14 cellular contexts compared by ENCODE assay signal in the genomic region with DNA sequence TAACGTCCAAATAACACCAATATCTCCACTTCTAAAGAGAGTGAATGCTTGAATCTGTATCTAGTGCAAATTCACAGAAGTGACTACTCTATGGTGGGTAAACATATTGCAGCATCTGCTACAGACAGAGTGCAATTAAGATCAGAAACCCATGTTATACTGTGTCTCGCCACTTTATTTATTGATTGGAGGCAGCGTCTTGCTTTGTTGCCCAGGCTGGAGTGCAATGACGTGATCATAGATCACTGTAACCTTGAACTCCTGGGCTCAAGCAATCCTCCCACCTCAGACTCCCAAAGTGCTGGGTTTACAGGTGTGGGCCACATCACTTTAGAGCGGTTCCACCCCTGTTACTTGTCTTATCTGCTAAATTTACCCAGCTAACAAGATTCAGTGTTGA. TPM values are rescaled to one million over a fixed set of nuclear protein-coding genes. Genes with fewer than 3 reads are reported as not detected.
DNase-seq lines count a peak whose midpoint lies in the region; ATAC-seq and TF ChIP-seq lines count a peak whose summit lies in the region.
"Had no signal": no experiment of that assay in that cellular context is flagged by ENCODE, and none has a peak within 500 bp of the region (broad histone marks: within the 10 kb centered on the region; RNA-seq: fewer than 3 reads in every experiment).

No MANE protein-coding gene starts in this region.

- no peaks in the 10 kb centered on the region for H3K9me2 ChIP-seq in GM23248 (ENCODE audit: insufficient read depth)

- peak overlapping the region; percentile 11 for H3K4me2 ChIP-seq in GM23248 (ENCODE audit: unreplicated experiment)

- DNase-seq in activated CD4-positive, alpha-beta T cell treated with anti-CD3 and anti-CD28 coated beads for 48 hours, result peak; percentile 9
- no peak for DNase-seq in activated CD4-positive, alpha-beta T cell treated with anti-CD3 and anti-CD28 coated beads, Interleukin-2, amount 50 U/mL, for 4 hours
- DNase-seq in GM23248 (peak; percentile 18), lower lobe of right lung (no peak), DMS 273 treated with DMSO at 0.1 percent for 48 hours (lab: John Stamatoyannopoulos, UW) (no peak)
- no peak for DNase-seq in activated T-helper 1 cell treated with anti-CD3 and anti-CD28 coated beads, Interleukin-12 subunit alpha, Interleukin-12 subunit beta, Interleukin-2, Interleukin-4 antibody, amounts not matched to agents 30 ng/mL and 10 ng/mL and 1 ng/mL, durations not matched to agents 14 hours and 24 hours and 36 hours (ENCODE audit: low spot score)
- DNase-seq: adrenal gland, NCI-H2081 treated with DMSO at 0.1 percent for 48 hours, Right ventricle myocardium superior had no signal

- H3K27ac ChIP-seq in GM23248 (peak overlapping the region; percentile 94), lower lobe of right lung (no peak overlapping the region)
- H3K27ac ChIP-seq: adrenal gland had no signal

- H3K36me3 ChIP-seq in GM23248 (ENCODE audit: low read depth), result no peaks in the 10 kb centered on the region
- no peaks in the 10 kb centered on the region for H3K36me3 ChIP-seq in lower lobe of right lung
- H3K36me3 ChIP-seq: adrenal gland had no signal

- no peaks in the 10 kb centered on the region for H3K9me3 ChIP-seq in GM23248 (ENCODE audit: low read depth)
- no peaks in the 10 kb centered on the region for H3K9me3 ChIP-seq in lower lobe of right lung
- H3K9me3 ChIP-seq: adrenal gland had no signal

- no peak for TF ChIP-seq CTCF in lower lobe of right lung (IDR thresholded peaks at IDR 0.05)

- in situ Hi-C loops in GM23248 (cut with MboI), result no loop called here

- intact Hi-C loops in activated T-helper 1 cell treated with anti-CD3 and anti-CD28 coated beads, Interleukin-12 subunit alpha, Interleukin-12 subunit beta, Interleukin-2, Interleukin-4 antibody, amounts not matched to agents 30 ng/mL and 10 ng/mL and 1 ng/mL, durations not matched to agents 14 hours and 24 hours and 36 hours (cut with micrococcal nuclease), result no loop called here
- intact Hi-C loops in lower lobe of right lung (cut with DNase I), result no loop called here

- peaks cover 6% of the 10 kb centered on the region; the same call in 1 of the 2 replicates for H3F3A ChIP-seq in GM23248 (ENCODE audit: insufficient read depth)

- peak overlapping the region; percentile 68 for H3K27ac Mint-ChIP-seq in activated T-helper 1 cell treated with anti-CD3 and anti-CD28 coated beads, Interleukin-12 subunit alpha, Interleukin-12 subunit beta, Interleukin-2, Interleukin-4 antibody, amounts not matched to agents 30 ng/mL and 10 ng/mL and 1 ng/mL, durations not matched to agents 14 hours and 24 hours and 36 hours
- H3K27ac Mint-ChIP-seq: stimulated activated memory B cell treated with anti-CD40 and anti-IgM and Interleukin-4, amounts not matched to agents 10 μg/mL and 1 μg/mL and 100 μg/mL, for 72 hours had no signal

- H2AFZ ChIP-seq in GM23248, result no peak overlapping the region

- peaks cover 6% of the 10 kb centered on the region for H3K4me1 Mint-ChIP-seq in activated T-helper 1 cell treated with anti-CD3 and anti-CD28 coated beads, Interleukin-12 subunit alpha, Interleukin-12 subunit beta, Interleukin-2, Interleukin-4 antibody, amounts not matched to agents 30 ng/mL and 10 ng/mL and 1 ng/mL, durations not matched to agents 14 hours and 24 hours and 36 hours (ENCODE audit: low read depth)
- H3K4me1 Mint-ChIP-seq: neural crest cell; stimulated activated memory B cell treated with anti-CD40 and anti-IgM and Interleukin-4, amounts not matched to agents 10 μg/mL and 1 μg/mL and 100 μg/mL, for 72 hours had no signal

- ATAC-seq in lower lobe of right lung, result peak; percentile 33 to 57
- no peak for ATAC-seq in GM21447 (IDR thresholded peaks at IDR 0.05; ENCODE audit: unreplicated experiment)
- ATAC-seq in GM19455 (IDR thresholded peaks at IDR 0.05; ENCODE audit: unreplicated experiment), result no peak
- ATAC-seq: sciatic nerve; stimulated activated memory B cell treated with anti-CD40 and anti-IgM and Interleukin-4, amounts not matched to agents 10 μg/mL and 1 μg/mL and 100 μg/mL, for 72 hours had no signal

- peaks cover 33% of the 10 kb centered on the region for H3K79me2 ChIP-seq in GM23248 (ENCODE audit: insufficient read depth)

- H3K9me3 Mint-ChIP-seq in activated T-helper 1 cell treated with anti-CD3 and anti-CD28 coated beads, Interleukin-12 subunit alpha, Interleukin-12 subunit beta, Interleukin-2, Interleukin-4 antibody, amounts not matched to agents 30 ng/mL and 10 ng/mL and 1 ng/mL, durations not matched to agents 14 hours and 24 hours and 36 hours, result no peaks in the 10 kb centered on the region
- H3K9me3 Mint-ChIP-seq: neural crest cell; stimulated activated memory B cell treated with anti-CD40 and anti-IgM and Interleukin-4, amounts not matched to agents 10 μg/mL and 1 μg/mL and 100 μg/mL, for 72 hours had no signal

- no peaks in the 10 kb centered on the region for H3K27me3 ChIP-seq in GM23248 (replicated peaks; ENCODE audit: insufficient read depth)
- no peaks in the 10 kb centered on the region for H3K27me3 ChIP-seq in lower lobe of right lung (ENCODE audit: low read depth)
- H3K27me3 ChIP-seq: adrenal gland had no signal

- WGBS in GM23248 (ENCODE audit: low coverage in 1 of 2, low lambda C conversion rate in 2 of 2, missing lambda C conversion rate in 2 of 2), 2 experiments, result 93 to 95% methylated on average over 5 of the region's 5 CpGs

- H3K4me3 ChIP-seq in GM23248 (no peak overlapping the region), lower lobe of right lung (no peak overlapping the region)
- H3K4me3 ChIP-seq: adrenal gland had no signal

- H3K27me3 Mint-ChIP-seq in activated T-helper 1 cell treated with anti-CD3 and anti-CD28 coated beads, Interleukin-12 subunit alpha, Interleukin-12 subunit beta, Interleukin-2, Interleukin-4 antibody, amounts not matched to agents 30 ng/mL and 10 ng/mL and 1 ng/mL, durations not matched to agents 14 hours and 24 hours and 36 hours (ENCODE audit: insufficient read depth), result no peaks in the 10 kb centered on the region
- H3K27me3 Mint-ChIP-seq: stimulated activated memory B cell treated with anti-CD40 and anti-IgM and Interleukin-4, amounts not matched to agents 10 μg/mL and 1 μg/mL and 100 μg/mL, for 72 hours had no signal

- peaks cover 23% of the 10 kb centered on the region for H3K4me1 ChIP-seq in GM23248 (ENCODE audit: insufficient read depth)
- no peaks in the 10 kb centered on the region for H3K4me1 ChIP-seq in lower lobe of right lung
- H3K4me1 ChIP-seq: adrenal gland had no signal

- H3K9ac ChIP-seq in GM23248, result peak overlapping the region; percentile 78

- no peak overlapping the region for H3K4me3 Mint-ChIP-seq in activated T-helper 1 cell treated with anti-CD3 and anti-CD28 coated beads, Interleukin-12 subunit alpha, Interleukin-12 subunit beta, Interleukin-2, Interleukin-4 antibody, amounts not matched to agents 30 ng/mL and 10 ng/mL and 1 ng/mL, durations not matched to agents 14 hours and 24 hours and 36 hours
- H3K4me3 Mint-ChIP-seq: neural crest cell; stimulated activated memory B cell treated with anti-CD40 and anti-IgM and Interleukin-4, amounts not matched to agents 10 μg/mL and 1 μg/mL and 100 μg/mL, for 72 hours had no signal

- no peaks in the 10 kb centered on the region for H3K36me3 Mint-ChIP-seq in activated T-helper 1 cell treated with anti-CD3 and anti-CD28 coated beads, Interleukin-12 subunit alpha, Interleukin-12 subunit beta, Interleukin-2, Interleukin-4 antibody, amounts not matched to agents 30 ng/mL and 10 ng/mL and 1 ng/mL, durations not matched to agents 14 hours and 24 hours and 36 hours (ENCODE audit: low read depth)

- H4K20me1 ChIP-seq in GM23248 (ENCODE audit: insufficient read depth), result no peaks in the 10 kb centered on the region

RNA-seq across cellular contexts. Expression of gene HLCS, which starts 57.0 kb away (rescaled TPM):
- 33.4 and 42.5 TPM in 2 replicates for total RNA-seq in GM23248 (2014; rRNA removed; shearing (Covaris generic))
- 21.4 and 21.9 TPM in 2 replicates for polyA plus RNA-seq in GM23248 (2016; fragmentation: Nextera tagmentation; extraction: Ambion mirVana)
- 12.6 and 15.8 TPM in 2 replicates for total RNA-seq in activated T-helper 1 cell treated with anti-CD3 and anti-CD28 coated beads, Interleukin-12 subunit alpha, Interleukin-12 subunit beta, Interleukin-2, Interleukin-4 antibody, amounts not matched to agents 30 ng/mL and 10 ng/mL and 1 ng/mL, durations not matched to agents 14 hours and 24 hours and 36 hours
- total RNA-seq in lower lobe of right lung, result 17.1 TPM

Comparison
In these comparisons a context has a peak if more than half of its experiments do, and no peak if none do; other contexts are left out.
1. DNase-seq: peak in activated CD4-positive, alpha-beta T cell treated with anti-CD3 and anti-CD28 coated beads for 48 hours (single experiment) and GM23248 (single experiment); none in activated CD4-positive, alpha-beta T cell treated with anti-CD3 and anti-CD28 coated beads, Interleukin-2, amount 50 U/mL, for 4 hours (0 of 2), activated T-helper 1 cell treated with anti-CD3 and anti-CD28 coated beads, Interleukin-12 subunit alpha, Interleukin-12 subunit beta, Interleukin-2, Interleukin-4 antibody, amounts not matched to agents 30 ng/mL and 10 ng/mL and 1 ng/mL, durations not matched to agents 14 hours and 24 hours and 36 hours (single experiment), lower lobe of right lung (single experiment) and DMS 273 treated with DMSO at 0.1 percent for 48 hours (single experiment).
2. ATAC-seq: peak in lower lobe of right lung (2 of 2); none in GM21447 (single experiment) and GM19455 (single experiment).